ENCODE assay signal across 10 cellular contexts in the genomic region with DNA sequence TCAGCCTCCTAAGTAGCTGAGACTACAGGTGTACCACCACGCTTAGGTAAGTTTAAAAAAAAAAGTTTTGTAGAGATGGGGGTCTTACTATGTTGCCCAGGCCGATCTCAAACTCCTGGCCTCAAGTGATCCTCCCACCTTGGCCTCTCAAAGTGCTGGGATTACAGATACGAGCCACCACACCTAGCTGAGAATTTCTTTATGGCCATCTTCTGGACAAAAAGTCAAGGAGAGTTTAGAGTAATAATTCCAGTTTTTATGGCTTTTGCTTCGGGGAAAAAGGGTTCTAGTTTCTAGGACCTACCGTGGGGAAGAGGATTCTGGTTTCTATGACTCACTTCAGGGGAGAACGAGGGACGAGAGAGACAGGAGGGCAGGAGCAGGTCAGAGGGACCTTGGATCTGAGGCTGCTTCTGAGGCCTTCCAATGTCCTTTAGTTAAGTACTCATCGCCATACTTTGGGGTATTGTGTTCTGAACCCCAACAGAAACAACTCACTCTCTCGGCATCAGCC.
DNase-seq lines count a peak whose midpoint lies in the region; ATAC-seq, FAIRE-seq and TF ChIP-seq lines count a peak whose summit lies in the region.
"Had no signal": no experiment of that assay in that cellular context is flagged by ENCODE, and none has a peak within 500 bp of the region (broad histone marks: within the 10 kb centered on the region; RNA-seq: fewer than 3 reads in every experiment).

No MANE protein-coding gene starts in this region.

- 63% methylated on average over 9 of the region's 9 CpGs for WGBS in HepG2 (ENCODE audit: low lambda C conversion rate)
- 56% methylated on average over 4 to 9 of the region's 9 CpGs for WGBS in transverse colon (ENCODE audit: low coverage in 1 of 2), 2 donors
- 81% methylated on average over 9 of the region's 9 CpGs for WGBS in suprapubic skin

- peaks cover 2% of the 10 kb centered on the region for H3K27me3 Mint-ChIP-seq in activated T-helper 1 cell treated with anti-CD3 and anti-CD28 coated beads, Interleukin-12 subunit alpha, Interleukin-12 subunit beta, Interleukin-2, Interleukin-4 antibody, amounts not matched to agents 30 ng/mL and 10 ng/mL and 1 ng/mL, durations not matched to agents 14 hours and 24 hours and 36 hours (ENCODE audit: insufficient read depth)

- H3K27ac ChIP-seq in right atrium auricular region, result peak overlapping the region; percentile 52 to 80
- H3K27ac ChIP-seq in HepG2 (ENCODE audit: extremely low read length, insufficient read depth, low read length), result no peak overlapping the region
- peak overlapping the region; percentile 64 to 80 (median 76) for H3K27ac ChIP-seq in transverse colon
- H3K27ac ChIP-seq in suprapubic skin, result no peak overlapping the region

- H3K36me3 ChIP-seq in right atrium auricular region (no peaks in the 10 kb centered on the region), HepG2 (replicated peaks in 1 of 2; ENCODE audit: control insufficient read depth in 1 of 2, insufficient read depth in 2 of 2, low read length in 2 of 2) (no peaks in the 10 kb centered on the region), transverse colon (no peaks in the 10 kb centered on the region), suprapubic skin (no peaks in the 10 kb centered on the region)

- H3K4me3 ChIP-seq in right atrium auricular region, result no peak overlapping the region
- H3K4me3 ChIP-seq in HepG2 (replicated peaks in 1 of 3; ENCODE audit: insufficient read depth in 1 of 3, low read depth in 2 of 3, low read length in 3 of 3), result no peak overlapping the region
- no peak overlapping the region for H3K4me3 ChIP-seq in transverse colon
- H3K4me3 ChIP-seq in suprapubic skin, result no peak overlapping the region

- intact Hi-C loops in Right ventricle myocardium superior (cut with DNase I), result no loop called here
- intact Hi-C loops in activated T-helper 1 cell treated with anti-CD3 and anti-CD28 coated beads, Interleukin-12 subunit alpha, Interleukin-12 subunit beta, Interleukin-2, Interleukin-4 antibody, amounts not matched to agents 30 ng/mL and 10 ng/mL and 1 ng/mL, durations not matched to agents 14 hours and 24 hours and 36 hours (cut with micrococcal nuclease), result loop anchor here (1.0 to 5.0 kb wide), 4 partner anchors 44 to 384 kb away; partner anchors contain the start of genes MRPS18B and PPP1R10
- intact Hi-C loops in HepG2 (cut with micrococcal nuclease; ENCODE audit: unreplicated experiment), result no loop called here
- intact Hi-C loops in transverse colon (cut with DNase I; ENCODE audit: low total_unique reads), result loop anchor here (5.0 kb wide), 1 partner anchor 131 kb away; no protein-coding TSS in a partner anchor

- peaks cover 40% of the 10 kb centered on the region for H3K36me3 Mint-ChIP-seq in activated T-helper 1 cell treated with anti-CD3 and anti-CD28 coated beads, Interleukin-12 subunit alpha, Interleukin-12 subunit beta, Interleukin-2, Interleukin-4 antibody, amounts not matched to agents 30 ng/mL and 10 ng/mL and 1 ng/mL, durations not matched to agents 14 hours and 24 hours and 36 hours (ENCODE audit: low read depth)

- no peak overlapping the region for H3K9ac ChIP-seq in HepG2 (ENCODE audit: insufficient read depth, low read depth, low read length)

- no peaks in the 10 kb centered on the region for H3K79me2 ChIP-seq in HepG2 (ENCODE audit: insufficient read depth, low read length)

- no peaks in the 10 kb centered on the region for H3K27me3 ChIP-seq in right atrium auricular region
- no peaks in the 10 kb centered on the region for H3K27me3 ChIP-seq in HepG2 (ENCODE audit: control insufficient read depth in 1 of 2, insufficient read depth in 2 of 2, low read length in 2 of 2)
- H3K27me3 ChIP-seq in transverse colon, result no peaks in the 10 kb centered on the region
- H3K27me3 ChIP-seq in suprapubic skin, result no peaks in the 10 kb centered on the region

- DNase-seq in right atrium auricular region (ENCODE audit: low spot score) (no peak), Right ventricle myocardium superior (no peak), HepG2 (ENCODE audit: low spot score) (no peak), transverse colon (peak; percentile 23), NCI-H1092 treated with DMSO at 0.1 percent for 48 hours (lab: John Stamatoyannopoulos, UW) (no peak), NCI-H524 treated with DMSO at 0.1 percent for 48 hours (lab: John Stamatoyannopoulos, UW) (no peak), suprapubic skin (ENCODE audit: low spot score in 2 of 2) (no peak)
- no peak for DNase-seq in activated T-helper 1 cell treated with anti-CD3 and anti-CD28 coated beads, Interleukin-12 subunit alpha, Interleukin-12 subunit beta, Interleukin-2, Interleukin-4 antibody, amounts not matched to agents 30 ng/mL and 10 ng/mL and 1 ng/mL, durations not matched to agents 14 hours and 24 hours and 36 hours (ENCODE audit: low spot score)
- DNase-seq: Caco-2, NCI-H2171 had no signal

- H3K4me3 Mint-ChIP-seq in activated T-helper 1 cell treated with anti-CD3 and anti-CD28 coated beads, Interleukin-12 subunit alpha, Interleukin-12 subunit beta, Interleukin-2, Interleukin-4 antibody, amounts not matched to agents 30 ng/mL and 10 ng/mL and 1 ng/mL, durations not matched to agents 14 hours and 24 hours and 36 hours, result peak overlapping the region; percentile 72

- TF ChIP-seq POLR2A in HepG2 (IDR thresholded peaks at IDR 0.05; ENCODE audit: insufficient read depth in 1 of 2, low read depth in 2 of 2, low read length in 2 of 2), result no peak
- no peak for TF ChIP-seq POLR2A in transverse colon (IDR thresholded peaks at IDR 0.05)
- TF ChIP-seq POLR2A in suprapubic skin (IDR thresholded peaks at IDR 0.05), result no peak

- H3K27ac Mint-ChIP-seq in activated T-helper 1 cell treated with anti-CD3 and anti-CD28 coated beads, Interleukin-12 subunit alpha, Interleukin-12 subunit beta, Interleukin-2, Interleukin-4 antibody, amounts not matched to agents 30 ng/mL and 10 ng/mL and 1 ng/mL, durations not matched to agents 14 hours and 24 hours and 36 hours, result peak overlapping the region; percentile 99

- no TSS peak for BruUV-seq in HepG2 (replicated peaks; lab: Mats Ljungman, UMichigan)

- no peak for TF ChIP-seq RAD21 in HepG2 (CRISPR knock-in tag; IDR thresholded peaks at IDR 0.05)

- in situ Hi-C loops in HepG2 (cut with HindIII; ENCODE audit: extremely low pct_ligation_motif_present, low pct_unique_long_range_greater_than_20kb) (no loop called here), transverse colon (cut with MboI; ENCODE audit: low pct_ligation_motif_present in 1 of 4, low pct_unique_long_range_greater_than_20kb in 1 of 4, low sequenced_read_pairs in 3 of 4) (no loop called here)

- peaks cover 21% of the 10 kb centered on the region for H3K9me3 Mint-ChIP-seq in activated T-helper 1 cell treated with anti-CD3 and anti-CD28 coated beads, Interleukin-12 subunit alpha, Interleukin-12 subunit beta, Interleukin-2, Interleukin-4 antibody, amounts not matched to agents 30 ng/mL and 10 ng/mL and 1 ng/mL, durations not matched to agents 14 hours and 24 hours and 36 hours

- H3K4me1 ChIP-seq in right atrium auricular region, result peaks cover 0 to 19% of the 10 kb centered on the region in 2 donors
- peaks cover 45% of the 10 kb centered on the region for H3K4me1 ChIP-seq in HepG2 (ENCODE audit: insufficient read depth, low read length)
- H3K4me1 ChIP-seq in transverse colon, result peaks cover 0 to 51% (median 23%) of the 10 kb centered on the region in 4 donors
- peaks cover 32% of the 10 kb centered on the region for H3K4me1 ChIP-seq in suprapubic skin

- CTCF ChIA-PET in HepG2 (lab: Yijun Ruan, JAX; ENCODE audit: low intra/inter-chr PET ratio, low total read pairs), result no interaction called here

- POLR2A ChIA-PET in HepG2 (lab: Yijun Ruan, JAX), result interaction anchor here (0.8 to 4.9 kb wide), 6 partner anchors 9 to 69 kb away, joined by 3 to 24 read pairs (median 3); partner anchors contain the start of gene IER3

- no peak overlapping the region for H2AFZ ChIP-seq in HepG2 (ENCODE audit: low read length)

- no peak for TF ChIP-seq EP300 in HepG2 (IDR thresholded peaks at IDR 0.05; ENCODE audit: low read depth in 2 of 2, low read length in 2 of 2)
- no peak for TF ChIP-seq EP300 in HepG2 (CRISPR knock-in tag; IDR thresholded peaks at IDR 0.05; ENCODE audit: borderline replicate concordance)
- no peak for TF ChIP-seq EP300 in transverse colon (IDR thresholded peaks at IDR 0.05; ENCODE audit: low read depth)
- no peak for TF ChIP-seq EP300 in suprapubic skin (IDR thresholded peaks at IDR 0.05)

- no peak overlapping the region; the same call in 1 of the 2 replicates for H3K4me2 ChIP-seq in HepG2 (ENCODE audit: low read depth, low read length)

- no peak for ATAC-seq in Right ventricle myocardium superior (ENCODE audit: poor library complexity)
- no peak; the same call in 2 of the 3 replicates for ATAC-seq in HepG2

- TF ChIP-seq CTCF in right atrium auricular region (IDR thresholded peaks at IDR 0.05), result no peak
- TF ChIP-seq CTCF in HepG2 (CRISPR knock-in tag; IDR thresholded peaks at IDR 0.05), result no peak
- no peak for TF ChIP-seq CTCF in transverse colon (IDR thresholded peaks at IDR 0.05)
- no peak for TF ChIP-seq CTCF in suprapubic skin (IDR thresholded peaks at IDR 0.05)

- no peaks in the 10 kb centered on the region for H3K9me3 ChIP-seq in right atrium auricular region
- H3K9me3 ChIP-seq in HepG2 (ENCODE audit: low read length), result no peaks in the 10 kb centered on the region
- H3K9me3 ChIP-seq in transverse colon, result no peaks in the 10 kb centered on the region
- H3K9me3 ChIP-seq in suprapubic skin, result no peaks in the 10 kb centered on the region
- H3K9me3 ChIP-seq: Caco-2 had no signal

- no peak for FAIRE-seq in HepG2 (lab: Jason Lieb, UNC)

- H3K4me1 Mint-ChIP-seq in activated T-helper 1 cell treated with anti-CD3 and anti-CD28 coated beads, Interleukin-12 subunit alpha, Interleukin-12 subunit beta, Interleukin-2, Interleukin-4 antibody, amounts not matched to agents 30 ng/mL and 10 ng/mL and 1 ng/mL, durations not matched to agents 14 hours and 24 hours and 36 hours (ENCODE audit: low read depth), result peaks cover 81% of the 10 kb centered on the region

- H4K20me1 ChIP-seq in HepG2 (ENCODE audit: insufficient read depth, low read length), result no peaks in the 10 kb centered on the region

TF ChIP-seq in HepG2, 621 proteins besides CTCF, POLR2A, EP300 and RAD21:
- TF ChIP-seq RARA (CRISPR knock-in tag; IDR thresholded peaks at IDR 0.05), result peak; percentile 58; the same call in 1 of the 2 replicates
- TF ChIP-seq ZNF616 (CRISPR knock-in tag; IDR thresholded peaks at IDR 0.05; ENCODE audit: low read depth), result no peak
- 0 out of 2 replicates have a peak, but pooled peaks have one; percentile 7 for TF ChIP-seq SALL1 (CRISPR knock-in tag; IDR thresholded peaks at IDR 0.05)
- TF ChIP-seq ZNF121 (CRISPR knock-in tag; IDR thresholded peaks at IDR 0.05), result 0 out of 2 replicates have a peak, but pooled peaks have one; percentile 49

Comparison
In these comparisons a context has a peak if more than half of its experiments do, and no peak if none do; other contexts are left out.
1. H3K27ac ChIP-seq: peak in right atrium auricular region (2 of 2) and transverse colon (4 of 4); none in HepG2 (single experiment) and suprapubic skin (single experiment).
2. intact Hi-C loops: an anchor here in activated T-helper 1 cell treated with anti-CD3 and anti-CD28 coated beads, Interleukin-12 subunit alpha, Interleukin-12 subunit beta, Interleukin-2, Interleukin-4 antibody, amounts not matched to agents 30 ng/mL and 10 ng/mL and 1 ng/mL, durations not matched to agents 14 hours and 24 hours and 36 hours (1.0 to 5.0 kb wide) and transverse colon (5.0 kb wide); none called in Right ventricle myocardium superior and HepG2.